In the genomic region with DNA sequence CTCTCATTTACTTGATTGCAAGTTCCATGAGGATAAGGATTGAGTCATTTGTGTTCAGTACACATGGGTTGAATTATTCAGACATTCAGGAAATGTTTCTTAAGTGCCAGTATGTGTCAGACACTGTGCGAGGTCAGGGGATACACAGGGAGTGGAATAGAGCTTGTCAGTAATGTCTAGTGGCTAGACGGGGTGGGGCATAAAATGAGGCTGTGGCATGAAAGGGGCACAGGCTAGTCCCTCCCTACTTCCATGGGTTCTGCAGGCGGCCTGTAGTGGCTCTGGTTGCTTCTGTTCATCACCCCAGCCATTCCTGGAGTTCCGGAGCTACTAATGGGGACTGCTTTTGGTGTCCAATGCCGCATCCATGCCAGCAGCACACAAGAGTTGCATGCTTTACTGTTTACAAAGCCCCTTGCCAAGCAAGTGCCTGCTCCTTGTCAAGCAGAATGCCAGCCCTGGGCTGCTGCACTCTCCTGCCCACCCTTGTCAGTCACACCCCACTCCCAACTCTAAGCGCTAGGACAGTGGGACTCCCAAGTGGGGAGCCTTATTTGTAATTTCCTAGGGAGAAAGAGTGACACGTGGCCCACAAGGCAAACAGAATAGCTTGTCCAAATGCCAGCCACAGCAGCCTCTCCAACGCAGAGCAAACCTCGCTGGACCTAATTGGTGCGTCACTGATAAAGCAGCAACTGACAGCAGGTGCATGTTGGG, we compare ENCODE assay signal across 12 cellular contexts.
DNase-seq lines count a peak whose midpoint lies in the region; ATAC-seq and TF ChIP-seq lines count a peak whose summit lies in the region.
"Had no signal": no experiment of that assay in that cellular context is flagged by ENCODE, and none has a peak within 500 bp of the region (broad histone marks: within the 10 kb centered on the region; RNA-seq: fewer than 3 reads in every experiment).

No MANE protein-coding gene starts in this region.

- POLR2A ChIA-PET in AG04449 (lab: Yijun Ruan, JAX): interaction anchor here (1.0 kb wide), 1 partner anchor 11 kb away, joined by 4 read pairs; no protein-coding TSS in a partner anchor

- peaks cover 12% of the 10 kb centered on the region for H3K27me3 Mint-ChIP-seq in T-helper 17 cell

- H3K36me3 Mint-ChIP-seq in T-helper 17 cell (ENCODE audit: low read depth): peaks cover 3% of the 10 kb centered on the region

- H3K27me3 ChIP-seq in adipocyte (replicated peaks; ENCODE audit: control insufficient read depth, insufficient read depth, low read length) (peaks cover 8% of the 10 kb centered on the region), aorta (ENCODE audit: control insufficient read depth in 1 of 2, insufficient read depth in 2 of 2, low read length in 1 of 2) (no peaks in the 10 kb centered on the region), thyroid gland (no peaks in the 10 kb centered on the region)

- no peak for TF ChIP-seq POLR2A in thyroid gland (IDR thresholded peaks at IDR 0.05)

- H3K4me3 Mint-ChIP-seq in T-helper 17 cell: no peak overlapping the region
- H3K4me3 Mint-ChIP-seq: activated CD4-positive, alpha-beta T cell treated with anti-CD3 and anti-CD28 coated beads, Interleukin-2, amount 10 ng/mL, durations not matched to agents 7 days and 5 days had no signal

- DNase-seq in AG04449 (ENCODE audit: low read depth, low spot score) (peak; percentile 69), HPDE6-E6E7 (ENCODE audit: extremely low spot score) (peak; percentile 88), adipocyte (ENCODE audit: low read depth) (peak; percentile 96), left ventricle myocardium superior (peak; percentile 56), aorta (no peak), GM10266 (ENCODE audit: extremely low spot score) (no peak), thyroid gland (no peak), T-helper 17 cell (no peak)
- DNase-seq: activated CD4-positive, alpha-beta T cell treated with anti-CD3 and anti-CD28 coated beads, Interleukin-2, amount 10 ng/mL, durations not matched to agents 7 days and 5 days; caudate nucleus; kidney had no signal

- H3K36me3 ChIP-seq in adipocyte (ENCODE audit: control insufficient read depth, insufficient read depth, low read length, severe bottlenecking) (no peaks in the 10 kb centered on the region), aorta (ENCODE audit: control insufficient read depth in 1 of 2, insufficient read depth in 2 of 2, low read length in 1 of 2) (no peaks in the 10 kb centered on the region), thyroid gland (no peaks in the 10 kb centered on the region)
- H3K36me3 ChIP-seq: thoracic aorta had no signal

- TF ChIP-seq CTCF in AG04449 (IDR thresholded peaks at IDR 0.05; ENCODE audit: insufficient read depth, low read length, missing control alignments): no peak
- TF ChIP-seq CTCF in GM10266 (IDR thresholded peaks at IDR 0.05; ENCODE audit: control insufficient read depth, insufficient read depth, low read depth, missing control alignments): no peak
- TF ChIP-seq CTCF in thyroid gland (IDR thresholded peaks at IDR 0.05): no peak

- H3K9ac ChIP-seq in adipocyte (ENCODE audit: low read length): no peak overlapping the region

- no peak overlapping the region for H3K4me3 ChIP-seq in AG04449 (ENCODE audit: low read depth, low read length)
- H3K4me3 ChIP-seq in adipocyte (ENCODE audit: low read length): no peak overlapping the region
- no peak overlapping the region for H3K4me3 ChIP-seq in aorta (ENCODE audit: low read length in 2 of 2)
- no peak overlapping the region for H3K4me3 ChIP-seq in thyroid gland (replicated peaks in 1 of 3)
- H3K4me3 ChIP-seq: thoracic aorta had no signal

- 48 to 63% methylated on average over 10 of the region's 10 CpGs for WGBS in aorta, 2 donors
- WGBS in thyroid gland, 2 donors: 79 to 84% methylated on average over 10 of the region's 10 CpGs

- H3K27ac ChIP-seq in aorta (ENCODE audit: low read depth in 1 of 2, low read length in 2 of 2) (no peak overlapping the region), thyroid gland (no peak overlapping the region)
- H3K27ac ChIP-seq: thoracic aorta had no signal

- CTCF ChIA-PET in AG04449 (lab: Yijun Ruan, JAX): no interaction called here

- ATAC-seq in left ventricle myocardium superior (peak; percentile 82), aorta (ENCODE audit: low FRiP score) (no peak), T-helper 17 cell (no peak)

- no peak overlapping the region for H3K27ac Mint-ChIP-seq in T-helper 17 cell
- H3K27ac Mint-ChIP-seq: activated CD4-positive, alpha-beta T cell treated with anti-CD3 and anti-CD28 coated beads, Interleukin-2, amount 10 ng/mL, durations not matched to agents 7 days and 5 days had no signal

- H3K4me1 ChIP-seq in adipocyte (ENCODE audit: control insufficient read depth, insufficient read depth, low read length) (peaks cover 21% of the 10 kb centered on the region), aorta (ENCODE audit: control insufficient read depth in 1 of 2, insufficient read depth in 2 of 2, low read length in 2 of 2) (no peaks in the 10 kb centered on the region), thyroid gland (no peaks in the 10 kb centered on the region)

- H3K9me3 ChIP-seq in adipocyte (ENCODE audit: control insufficient read depth, low read length): no peaks in the 10 kb centered on the region
- H3K9me3 ChIP-seq in aorta (ENCODE audit: control insufficient read depth, low read length): no peaks in the 10 kb centered on the region
- H3K9me3 ChIP-seq in thyroid gland: no peaks in the 10 kb centered on the region
- H3K9me3 ChIP-seq in T-helper 17 cell (ENCODE audit: control insufficient read depth, low read length, poor library complexity, severe bottlenecking): no peaks in the 10 kb centered on the region
- H3K9me3 ChIP-seq: thoracic aorta had no signal

- intact Hi-C loops in left ventricle myocardium superior (cut with micrococcal nuclease): no loop called here
- intact Hi-C loops in aorta (cut with DNase I): no loop called here
- intact Hi-C loops in thyroid gland (cut with DNase I): no loop called here

- H3K4me1 Mint-ChIP-seq in T-helper 17 cell: peaks cover 11% of the 10 kb centered on the region

Comparison
In these comparisons a context has a peak if more than half of its experiments do, and no peak if none do; other contexts are left out.
1. DNase-seq: peak in AG04449 (single experiment), HPDE6-E6E7 (single experiment), adipocyte (single experiment) and left ventricle myocardium superior (single experiment); none in aorta (0 of 2), GM10266 (single experiment), thyroid gland (0 of 2) and T-helper 17 cell (0 of 3).